In genomic region chr14:71780075-71780474, GRCh38 we compare ENCODE assay signal across 20 cellular contexts.
A peak's percentile ranks its signal among the peaks of the same experiment; 100 is the strongest.
DNase-seq lines count a peak whose midpoint lies in the region; ATAC-seq, FAIRE-seq and TF ChIP-seq lines count a peak whose summit lies in the region.
"Had no signal": no experiment of that assay in that cellular context is flagged by ENCODE, and none has a peak within 500 bp of the region (broad histone marks: within the 10 kb centered on the region; RNA-seq: fewer than 3 reads in every experiment).

No MANE protein-coding gene starts in this region.

- BruUV-seq in HepG2 (replicated peaks; lab: Mats Ljungman, UMichigan), result no TSS peak

- no peak for DNase-seq in right lobe of liver
- no peak for DNase-seq in HepG2 (ENCODE audit: low spot score)
- no peak for DNase-seq in left cardiac atrium
- DNase-seq in lung microvascular endothelial cell (ENCODE audit: low read depth in 2 of 2), result peak; percentile 58 to 89
- no peak for DNase-seq in upper lobe of right lung
- no peak for DNase-seq in NCI-H2107 treated with DMSO at 0.1 percent for 48 hours (lab: John Stamatoyannopoulos, UW; ENCODE audit: unreplicated experiment)
- no peak for DNase-seq in hepatic stellate cell (ENCODE audit: low spot score)
- DNase-seq: CD4-positive, alpha-beta T cell; HFFc6; KG1; MV-4-11; NCI-H1417 treated with DMSO at 0.1 percent for 48 hours; NCI-H187 treated with DMSO at 0.1 percent for 48 hours; NCI-H526; PC-3; RPMI8226 had no signal

- TF ChIP-seq RAD21 in HepG2 (CRISPR knock-in tag; IDR thresholded peaks at IDR 0.05), result no peak

- H3K4me1 ChIP-seq in right lobe of liver (no peaks in the 10 kb centered on the region), HepG2 (ENCODE audit: insufficient read depth, low read length) (no peaks in the 10 kb centered on the region), upper lobe of right lung (no peaks in the 10 kb centered on the region)
- H3K4me1 ChIP-seq: A549 had no signal

- CTCF ChIA-PET in HepG2 (lab: Yijun Ruan, JAX; ENCODE audit: low intra/inter-chr PET ratio, low total read pairs), result no interaction called here

- H2AFZ ChIP-seq in HepG2 (ENCODE audit: low read length), result no peak overlapping the region

- H3K4me2 ChIP-seq in HepG2 (ENCODE audit: low read depth, low read length), result no peak overlapping the region
- H3K4me2 ChIP-seq: A549 had no signal

- 58% methylated on average over 2 of the region's 2 CpGs for WGBS in right lobe of liver (ENCODE audit: insufficient coverage, low coverage, low lambda C conversion rate, missing lambda C conversion rate)
- 29% methylated on average over 2 of the region's 2 CpGs for WGBS in HepG2 (ENCODE audit: low lambda C conversion rate)

- H3K4me3 ChIP-seq in right lobe of liver (no peak overlapping the region), HepG2 (replicated peaks in 1 of 3; ENCODE audit: insufficient read depth in 1 of 3, low read depth in 2 of 3, low read length in 3 of 3) (no peak overlapping the region), upper lobe of right lung (no peak overlapping the region)
- H3K4me3 ChIP-seq: A549 had no signal

- POLR2A ChIA-PET in HepG2 (lab: Yijun Ruan, JAX), result no interaction called here

- in situ Hi-C loops in HepG2 (cut with HindIII; ENCODE audit: extremely low pct_ligation_motif_present, low pct_unique_long_range_greater_than_20kb), result no loop called here

- H3K9me3 ChIP-seq in right lobe of liver (no peaks in the 10 kb centered on the region), HepG2 (ENCODE audit: low read length) (no peaks in the 10 kb centered on the region), upper lobe of right lung (no peaks in the 10 kb centered on the region)

- H3K9ac ChIP-seq in HepG2 (ENCODE audit: insufficient read depth, low read depth, low read length), result no peak overlapping the region

- TF ChIP-seq POLR2A in right lobe of liver (IDR thresholded peaks at IDR 0.05), result no peak
- no peak for TF ChIP-seq POLR2A in HepG2 (IDR thresholded peaks at IDR 0.05; ENCODE audit: insufficient read depth in 1 of 2, low read depth in 2 of 2, low read length in 2 of 2)

- TF ChIP-seq EP300 in HepG2 (IDR thresholded peaks at IDR 0.05; ENCODE audit: low read depth in 2 of 2, low read length in 2 of 2), result no peak
- no peak for TF ChIP-seq EP300 in HepG2 (CRISPR knock-in tag; IDR thresholded peaks at IDR 0.05; ENCODE audit: borderline replicate concordance)

- TF ChIP-seq CTCF in right lobe of liver (IDR thresholded peaks at IDR 0.05) (no peak), HepG2 (CRISPR knock-in tag; IDR thresholded peaks at IDR 0.05) (no peak), upper lobe of right lung (IDR thresholded peaks at IDR 0.05) (no peak)

- no peaks in the 10 kb centered on the region for H3K79me2 ChIP-seq in HepG2 (ENCODE audit: insufficient read depth, low read length)

- ATAC-seq in right lobe of liver, result peak; percentile 23 to 62 (median 48)
- ATAC-seq in HepG2, result no peak
- peak; percentile 23 to 40 for ATAC-seq in left cardiac atrium
- ATAC-seq in upper lobe of right lung, result peak; percentile 49
- ATAC-seq in GM18870 (IDR thresholded peaks at IDR 0.05; ENCODE audit: unreplicated experiment), result no peak
- ATAC-seq: A549, PC-3 had no signal

- intact Hi-C loops in right lobe of liver (cut with DNase I) (no loop called here), HepG2 (cut with micrococcal nuclease; ENCODE audit: unreplicated experiment) (no loop called here), left cardiac atrium (cut with DNase I) (no loop called here), upper lobe of right lung (cut with DNase I) (no loop called here)

- H4K20me1 ChIP-seq in HepG2 (ENCODE audit: insufficient read depth, low read length), result no peaks in the 10 kb centered on the region

- H3K27me3 ChIP-seq in right lobe of liver, result no peaks in the 10 kb centered on the region
- no peaks in the 10 kb centered on the region; a peak in 2 of 5 replicates for H3K27me3 ChIP-seq in HepG2 (ENCODE audit: control insufficient read depth in 1 of 2, insufficient read depth in 2 of 2, low read length in 2 of 2)
- no peaks in the 10 kb centered on the region for H3K27me3 ChIP-seq in upper lobe of right lung

- no peak overlapping the region for H3K27ac ChIP-seq in right lobe of liver
- H3K27ac ChIP-seq in HepG2 (ENCODE audit: extremely low read length, insufficient read depth, low read length), result no peak overlapping the region
- H3K27ac ChIP-seq in upper lobe of right lung, result no peak overlapping the region
- H3K27ac ChIP-seq: A549 had no signal

- H3K36me3 ChIP-seq in right lobe of liver (no peaks in the 10 kb centered on the region), HepG2 (replicated peaks in 1 of 2; ENCODE audit: control insufficient read depth in 1 of 2, insufficient read depth in 2 of 2, low read length in 2 of 2) (no peaks in the 10 kb centered on the region), upper lobe of right lung (no peaks in the 10 kb centered on the region)

- no peak for FAIRE-seq in HepG2 (lab: Jason Lieb, UNC)
- FAIRE-seq: A549, D721Med, H54 had no signal

TF ChIP-seq in HepG2, 621 proteins besides CTCF, POLR2A, EP300 and RAD21:
- no peak for TF ChIP-seq REXO4 (CRISPR knock-in tag; IDR thresholded peaks at IDR 0.05; ENCODE audit: borderline replicate concordance)
- no peak for TF ChIP-seq LCORL (IDR thresholded peaks at IDR 0.05)
- no peak for TF ChIP-seq LCORL (CRISPR knock-in tag; IDR thresholded peaks at IDR 0.05)
- no peak for TF ChIP-seq ZSCAN29 (CRISPR knock-in tag; conservative IDR thresholded peaks at IDR 0.05)
- no peak for TF ChIP-seq TRIM22 (IDR thresholded peaks at IDR 0.05)
- no peak for TF ChIP-seq ZNF205 (CRISPR knock-in tag; IDR thresholded peaks at IDR 0.05)
- no peak for TF ChIP-seq ZNF280D (CRISPR knock-in tag; IDR thresholded peaks at IDR 0.05)
- TF ChIP-seq ZBTB7B (CRISPR knock-in tag; IDR thresholded peaks at IDR 0.05), result no peak
- no peak for TF ChIP-seq ZNF296 (CRISPR knock-in tag; conservative IDR thresholded peaks at IDR 0.05)
- no peak for TF ChIP-seq MED1 (CRISPR knock-in tag; IDR thresholded peaks at IDR 0.05)

Comparison
In these comparisons a context has a peak if more than half of its experiments do, and no peak if none do; other contexts are left out.
1. ATAC-seq: peak in right lobe of liver (4 of 4), left cardiac atrium (2 of 2) and upper lobe of right lung (single experiment); none in HepG2 (single experiment) and GM18870 (single experiment).
2. DNase-seq: peak in lung microvascular endothelial cell (2 of 2); none in right lobe of liver (0 of 3), HepG2 (single experiment), left cardiac atrium (single experiment), upper lobe of right lung (single experiment), NCI-H2107 treated with DMSO at 0.1 percent for 48 hours (single experiment) and hepatic stellate cell (single experiment).